25 cellular contexts compared by ENCODE assay signal in genomic region chr12:93577222-93577621, GRCh38.
"Had no signal": no experiment of that assay in that cellular context is flagged by ENCODE, and none has a peak within 500 bp of the region (broad histone marks: within the 10 kb centered on the region; RNA-seq: fewer than 3 reads in every experiment).

No MANE protein-coding gene starts in this region.

- H3K9me3 Mint-ChIP-seq: activated T-helper 1 cell treated with anti-CD3 and anti-CD28 coated beads, Interleukin-12 subunit alpha, Interleukin-12 subunit beta, Interleukin-2, Interleukin-4 antibody, amounts not matched to agents 30 ng/mL and 10 ng/mL and 1 ng/mL, durations not matched to agents 14 hours and 24 hours and 36 hours; natural killer cell; stimulated activated naive CD8-positive, alpha-beta T cell treated with anti-CD3 and anti-CD28 coated beads, Interleukin-15, Interleukin-2, amounts not matched to agents 100 ng/mL and 50 ng/mL, for 24 hours; T-helper 2 cell treated with Interferon-gamma antibody and Interleukin-4, amounts not matched to agents 5 μg/mL and 100 μg/mL, for 36 hours had no signal

- H3K4me3 ChIP-seq: colonic mucosa, esophagus squamous epithelium, pancreas, right lobe of liver, skin epidermis, tibial artery had no signal

- H3K27ac Mint-ChIP-seq: activated CD8-positive, alpha-beta T cell treated with anti-CD3 and anti-CD28 coated beads, Interleukin-2, amount 10 ng/mL, durations not matched to agents 7 days and 5 days; activated naive CD8-positive, alpha-beta T cell; activated T-helper 1 cell treated with anti-CD3 and anti-CD28 coated beads, Interleukin-12 subunit alpha, Interleukin-12 subunit beta, Interleukin-2, Interleukin-4 antibody, amounts not matched to agents 30 ng/mL and 10 ng/mL and 1 ng/mL, durations not matched to agents 14 hours and 24 hours and 36 hours; natural killer cell; stimulated activated naive CD8-positive, alpha-beta T cell treated with anti-CD3 and anti-CD28 coated beads, Interleukin-15, Interleukin-2, amounts not matched to agents 100 ng/mL and 50 ng/mL, for 24 hours; T-helper 2 cell treated with Interferon-gamma antibody and Interleukin-4, amounts not matched to agents 5 μg/mL and 100 μg/mL, for 36 hours had no signal

- FAIRE-seq: pancreas, TTC549 had no signal

- H3K27ac ChIP-seq: adrenal gland, colonic mucosa, dorsolateral prefrontal cortex, neutrophil, pancreas, skin epidermis, tibial artery, WERI-Rb-1 had no signal

- H3K36me3 ChIP-seq: colonic mucosa, neutrophil, pancreas had no signal

- H3K9me3 ChIP-seq: adrenal gland, breast epithelium, colonic mucosa, esophagus squamous epithelium, neutrophil, pancreas, right lobe of liver, tibial artery had no signal

- H3K27me3 ChIP-seq: adrenal gland, breast epithelium, colonic mucosa, pancreas, right lobe of liver had no signal

- H3K27me3 Mint-ChIP-seq: activated naive CD8-positive, alpha-beta T cell had no signal

- H3K4me3 Mint-ChIP-seq: activated CD8-positive, alpha-beta T cell treated with anti-CD3 and anti-CD28 coated beads, Interleukin-2, amount 10 ng/mL, durations not matched to agents 7 days and 5 days; activated naive CD8-positive, alpha-beta T cell; activated T-helper 1 cell treated with anti-CD3 and anti-CD28 coated beads, Interleukin-12 subunit alpha, Interleukin-12 subunit beta, Interleukin-2, Interleukin-4 antibody, amounts not matched to agents 30 ng/mL and 10 ng/mL and 1 ng/mL, durations not matched to agents 14 hours and 24 hours and 36 hours; natural killer cell; stimulated activated naive CD8-positive, alpha-beta T cell treated with anti-CD3 and anti-CD28 coated beads, Interleukin-15, Interleukin-2, amounts not matched to agents 100 ng/mL and 50 ng/mL, for 24 hours; T-helper 2 cell treated with Interferon-gamma antibody and Interleukin-4, amounts not matched to agents 5 μg/mL and 100 μg/mL, for 36 hours had no signal

- DNase-seq: activated CD4-positive, alpha-beta T cell treated with anti-CD3 and anti-CD28 coated beads for 1 hour; activated CD4-positive, alpha-beta T cell treated with anti-CD3 and anti-CD28 coated beads, Interleukin-2, amount 50 U/mL, for 1 hour; activated CD8-positive, alpha-beta T cell treated with anti-CD3 and anti-CD28 coated beads, Interleukin-2, amount 10 ng/mL, durations not matched to agents 7 days and 5 days; activated gamma-delta T cell treated with Interleukin-2 at 50 U/mL for 16 hours; adrenal gland; colonic mucosa; dorsolateral prefrontal cortex; esophagus squamous epithelium; foreskin fibroblast; left cardiac atrium; midbrain; natural killer cell; pancreas; right lobe of liver; stimulated activated CD4-positive, alpha-beta T cell treated with anti-CD3 and anti-CD28 coated beads, Interleukin-1b, Interleukin-23, amount 100 ng/mL, for 48 hours; tibial artery; WERI-Rb-1 had no signal

- ATAC-seq: activated CD8-positive, alpha-beta T cell treated with anti-CD3 and anti-CD28 coated beads, Interleukin-2, amount 10 ng/mL, durations not matched to agents 7 days and 5 days; left cardiac atrium; natural killer cell; pancreas; right lobe of liver had no signal
